8 cellular contexts compared by ENCODE assay signal in genomic region chr17:45148183-45149036, GRCh38.
DNase-seq lines count a peak whose midpoint lies in the region; ATAC-seq and TF ChIP-seq lines count a peak whose summit lies in the region.

Gene HEXIM1 (plus strand): TSS chr17:45148475. CDS start chr17:45149191, 716 bp downstream.

- H3K4me3 Mint-ChIP-seq in activated naive CD4-positive, alpha-beta T cell treated with anti-CD3 and anti-CD28 coated beads, Interleukin-2, amount 50 U/mL, for 24 hours = peak within 1 kb of the TSS; percentile 98

- peaks cover 3% of the 10 kb centered on the region for H3K36me3 Mint-ChIP-seq in activated naive CD4-positive, alpha-beta T cell treated with anti-CD3 and anti-CD28 coated beads, Interleukin-2, amount 50 U/mL, for 24 hours

- peaks cover 48% of the 10 kb centered on the region for H3K4me1 Mint-ChIP-seq in activated naive CD4-positive, alpha-beta T cell treated with anti-CD3 and anti-CD28 coated beads, Interleukin-2, amount 50 U/mL, for 24 hours

- DNase-seq in GM04504 (ENCODE audit: low read depth) = peak; percentile 99
- peak; percentile 99 for DNase-seq in NCI-H1092 (lab: John Stamatoyannopoulos, UW)
- DNase-seq in germinal center (ENCODE audit: low spot score) = peak; percentile 99
- DNase-seq in non-pigmented ciliary epithelial cell (ENCODE audit: low read depth) = peak; percentile 97
- DNase-seq in superior temporal gyrus (ENCODE audit: extremely low spot score) = peak; percentile 100

- no peaks in the 10 kb centered on the region for H3K27me3 Mint-ChIP-seq in activated naive CD4-positive, alpha-beta T cell treated with anti-CD3 and anti-CD28 coated beads, Interleukin-2, amount 50 U/mL, for 24 hours

- peak within 1 kb of the TSS; percentile 100 for H3K27ac Mint-ChIP-seq in activated naive CD4-positive, alpha-beta T cell treated with anti-CD3 and anti-CD28 coated beads, Interleukin-2, amount 50 U/mL, for 24 hours

- no peaks in the 10 kb centered on the region for H3K9me3 Mint-ChIP-seq in activated naive CD4-positive, alpha-beta T cell treated with anti-CD3 and anti-CD28 coated beads, Interleukin-2, amount 50 U/mL, for 24 hours

- peak; percentile 62 for ATAC-seq in HG02588 (IDR thresholded peaks at IDR 0.05; ENCODE audit: unreplicated experiment)
- peak; percentile 82 for ATAC-seq in SK-N-SH treated with all-trans-retinoic acid at 6 μM for 48 hours

TF ChIP-seq in SK-N-SH treated with all-trans-retinoic acid at 6 μM for 48 hours, 23 proteins besides CTCF, POLR2A, EP300 and RAD21:
- peak; percentile 84 for TF ChIP-seq ZNF8 (CRISPR knock-in tag; IDR thresholded peaks at IDR 0.05)
- TF ChIP-seq PPARA (CRISPR knock-in tag; IDR thresholded peaks at IDR 0.05; ENCODE audit: borderline replicate concordance) = peak; percentile 87
- peak; percentile 78 for TF ChIP-seq ZNF70 (CRISPR knock-in tag; IDR thresholded peaks at IDR 0.05)
- peak; percentile 98 for TF ChIP-seq ESRRG (CRISPR knock-in tag; IDR thresholded peaks at IDR 0.05)
- no peak; the same call in 1 of the 2 replicates for TF ChIP-seq TCF4 (CRISPR knock-in tag; IDR thresholded peaks at IDR 0.05; ENCODE audit: borderline replicate concordance)
- peak; percentile 91 for TF ChIP-seq ARNTL (CRISPR knock-in tag; IDR thresholded peaks at IDR 0.05; ENCODE audit: borderline replicate concordance, low read depth)
- TF ChIP-seq BACH2 (CRISPR knock-in tag; IDR thresholded peaks at IDR 0.05; ENCODE audit: borderline replicate concordance) = no peak
- peak; percentile 88 for TF ChIP-seq ZC3H10 (CRISPR knock-in tag; IDR thresholded peaks at IDR 0.05)
- peak; percentile 75; the same call in 1 of the 2 replicates for TF ChIP-seq CSDC2 (CRISPR knock-in tag; IDR thresholded peaks at IDR 0.05)
- no peak for TF ChIP-seq ISL1 (CRISPR knock-in tag; IDR thresholded peaks at IDR 0.05)
- TF ChIP-seq ZFP3 (CRISPR knock-in tag; IDR thresholded peaks at IDR 0.05) = peak; percentile 41; the same call in 1 of the 2 replicates
- peak; percentile 93 for TF ChIP-seq SNAI2 (CRISPR knock-in tag; IDR thresholded peaks at IDR 0.05)
- peak; percentile 99 for TF ChIP-seq GLIS3 (CRISPR knock-in tag; IDR thresholded peaks at IDR 0.05)
- peak; percentile 98 for TF ChIP-seq RARB (CRISPR knock-in tag; IDR thresholded peaks at IDR 0.05)
- TF ChIP-seq TOX (CRISPR knock-in tag; IDR thresholded peaks at IDR 0.05; ENCODE audit: borderline replicate concordance) = peak; percentile 98
- peak; percentile 95 for TF ChIP-seq TSHZ2 (CRISPR knock-in tag; IDR thresholded peaks at IDR 0.05)
- peak; percentile 94; the same call in 1 of the 2 replicates for TF ChIP-seq ZNF565 (CRISPR knock-in tag; conservative IDR thresholded peaks at IDR 0.05; ENCODE audit: low read depth)
- TF ChIP-seq OSR1 (CRISPR knock-in tag; IDR thresholded peaks at IDR 0.05) = no peak
- peak; percentile 95 for TF ChIP-seq CREB5 (CRISPR knock-in tag; IDR thresholded peaks at IDR 0.05; ENCODE audit: low read depth)
- peak; percentile 84 for TF ChIP-seq ZFP30 (CRISPR knock-in tag; IDR thresholded peaks at IDR 0.05)
- 0 out of 2 replicates have a peak, but pooled peaks have one; percentile 51 for TF ChIP-seq POU6F1 (CRISPR knock-in tag; IDR thresholded peaks at IDR 0.05; ENCODE audit: borderline replicate concordance, low read depth)
- TF ChIP-seq CSRNP3 (CRISPR knock-in tag; IDR thresholded peaks at IDR 0.05) = peak; percentile 98
- TF ChIP-seq PATZ1 (CRISPR knock-in tag; IDR thresholded peaks at IDR 0.05; ENCODE audit: borderline replicate concordance) = peak; percentile 87; the same call in 1 of the 2 replicates
TF ChIP-seq in SK-N-SH treated with all-trans-retinoic acid at 6 μM for 48 hours: peak in this region for 19.

Comparison
In these comparisons a context has a peak if more than half of its experiments do, and no peak if none do; other contexts are left out.
1. Peak in every context shown above with its lines: DNase-seq and ATAC-seq.